Comparison of ENCODE assay signal across 26 cellular contexts in the genomic region with DNA sequence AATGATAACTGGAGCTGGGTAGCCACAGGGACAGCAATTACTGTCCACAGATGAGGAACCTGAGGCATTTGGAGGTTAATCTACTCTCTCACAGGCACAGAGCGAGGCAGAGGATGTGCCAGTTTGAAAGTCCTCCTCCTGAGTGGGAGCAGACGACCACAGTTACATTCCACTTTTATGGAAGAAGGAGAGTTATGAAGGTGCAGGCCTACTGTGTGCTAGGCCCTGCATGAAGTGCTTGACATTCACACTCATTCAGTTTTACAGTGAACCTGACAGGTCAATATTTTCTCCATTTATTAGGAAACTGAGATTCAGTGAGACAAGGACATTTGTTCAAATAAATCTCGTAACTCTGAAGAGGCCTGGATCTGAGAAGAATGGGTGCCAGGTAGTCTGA.
"Had no signal": no experiment of that assay in that cellular context is flagged by ENCODE, and none has a peak within 500 bp of the region (broad histone marks: within the 10 kb centered on the region; RNA-seq: fewer than 3 reads in every experiment).

No MANE protein-coding gene starts in this region.

- H3K4me1 Mint-ChIP-seq: immature natural killer cell; memory B cell; natural killer cell; stimulated activated naive CD8-positive, alpha-beta T cell treated with anti-CD3 and anti-CD28 coated beads, Interleukin-15, amount 100 ng/mL, for 72 hours had no signal

- H3K27ac ChIP-seq: esophagus muscularis mucosa, heart right ventricle, neural progenitor cell, prostate gland, right atrium auricular region, thoracic aorta, tibial nerve, upper lobe of right lung, vagina had no signal

- H3K36me3 Mint-ChIP-seq: immature natural killer cell, memory B cell, natural killer cell, neural progenitor cell had no signal

- ATAC-seq: heart right ventricle; left lobe of liver; natural killer cell; sciatic nerve; stimulated activated naive CD8-positive, alpha-beta T cell treated with anti-CD3 and anti-CD28 coated beads, Interleukin-15, amount 100 ng/mL, for 72 hours; upper lobe of right lung had no signal

- H3K4me3 Mint-ChIP-seq: endodermal cell; immature natural killer cell; memory B cell; natural killer cell; neural progenitor cell; stimulated activated naive CD8-positive, alpha-beta T cell treated with anti-CD3 and anti-CD28 coated beads, Interleukin-15, amount 100 ng/mL, for 72 hours had no signal

- H3K9me3 Mint-ChIP-seq: endodermal cell; memory B cell; stimulated activated naive CD8-positive, alpha-beta T cell treated with anti-CD3 and anti-CD28 coated beads, Interleukin-15, amount 100 ng/mL, for 72 hours had no signal

- DNase-seq: cerebellar nuclear complex; effector CD8-positive, alpha-beta T cell; foreskin melanocyte; glutamatergic neuron; heart right ventricle; hypothalamus; immature natural killer cell; natural killer cell; stimulated activated CD4-positive, alpha-beta T cell treated with anti-CD3 and anti-CD28 coated beads, Interleukin-12 subunit alpha, Interleukin-12 subunit beta, amount 100 ng/mL, for 4 hours; stimulated activated CD4-positive, alpha-beta T cell treated with anti-CD3 and anti-CD28 coated beads, Interleukin-1b, Interleukin-23, amount 100 ng/mL, for 48 hours; stimulated activated CD4-positive, alpha-beta T cell treated with anti-CD3 and anti-CD28 coated beads, Interleukin-4, amount 100 ng/mL, for 1 hour; stimulated activated CD8-positive, alpha-beta memory T cell treated with anti-CD3 and anti-CD28 coated beads, Interleukin-4, amount 100 ng/mL, for 48 hours; stimulated activated naive CD4-positive, alpha-beta T cell; stimulated activated naive CD8-positive, alpha-beta T cell treated with anti-CD3 and anti-CD28 coated beads, Interleukin-15, amount 100 ng/mL, for 72 hours; upper lobe of right lung had no signal

- H3K27ac Mint-ChIP-seq: endodermal cell; immature natural killer cell; memory B cell; natural killer cell; stimulated activated naive CD8-positive, alpha-beta T cell treated with anti-CD3 and anti-CD28 coated beads, Interleukin-15, amount 100 ng/mL, for 72 hours had no signal
